27 cellular contexts compared by ENCODE assay signal in genomic region chr2:7490672-7491071, GRCh38.
"Had no signal": no experiment of that assay in that cellular context is flagged by ENCODE, and none has a peak within 500 bp of the region (broad histone marks: within the 10 kb centered on the region; RNA-seq: fewer than 3 reads in every experiment).

No MANE protein-coding gene starts in this region.

- H3K36me3 Mint-ChIP-seq: stimulated activated memory B cell treated with anti-CD40 and anti-IgM and Interleukin-4, amounts not matched to agents 10 μg/mL and 1 μg/mL and 100 μg/mL, for 72 hours; stimulated activated naive B cell treated with anti-CD40 and anti-IgM and Interleukin-4, amounts not matched to agents 10 μg/mL and 1 μg/mL and 100 μg/mL, for 72 hours; type B pancreatic cell had no signal

- H3K4me3 Mint-ChIP-seq: stimulated activated memory B cell treated with anti-CD40 and anti-IgM and Interleukin-4, amounts not matched to agents 10 μg/mL and 1 μg/mL and 100 μg/mL, for 72 hours; stimulated activated naive B cell treated with anti-CD40 and anti-IgM and Interleukin-4, amounts not matched to agents 10 μg/mL and 1 μg/mL and 100 μg/mL, for 72 hours; stimulated activated naive CD8-positive, alpha-beta T cell treated with anti-CD3 and anti-CD28 coated beads, Interleukin-15, amount 100 ng/mL, for 72 hours; stimulated activated naive CD8-positive, alpha-beta T cell treated with anti-CD3 and anti-CD28 coated beads, Interleukin-15, Interleukin-2, amounts not matched to agents 100 ng/mL and 50 ng/mL, for 24 hours; type B pancreatic cell had no signal

- H3K9me3 ChIP-seq: suprapubic skin, testis, thyroid gland, transverse colon, upper lobe of left lung, upper lobe of right lung, uterus, vagina had no signal

- H3K27me3 ChIP-seq: stomach, suprapubic skin, testis, thyroid gland, tibial artery, tibial nerve, transverse colon, upper lobe of left lung, upper lobe of right lung, uterus, vagina had no signal

- H3K4me1 Mint-ChIP-seq: stimulated activated memory B cell treated with anti-CD40 and anti-IgM and Interleukin-4, amounts not matched to agents 10 μg/mL and 1 μg/mL and 100 μg/mL, for 72 hours; stimulated activated naive B cell treated with anti-CD40 and anti-IgM and Interleukin-4, amounts not matched to agents 10 μg/mL and 1 μg/mL and 100 μg/mL, for 72 hours had no signal

- DNase-seq: stimulated activated CD4-positive, alpha-beta T cell treated with anti-CD3 and anti-CD28 coated beads, Interleukin-2, amount 100 ng/mL, for 48 hours; stimulated activated CD4-positive, alpha-beta T cell treated with anti-CD3 and anti-CD28 coated beads, Interleukin-4, amount 100 ng/mL, for 1 hour; stimulated activated CD4-positive, alpha-beta T cell treated with anti-CD3 and anti-CD28 coated beads, Interleukin-4, amount 100 ng/mL, for 24 hours; stimulated activated CD4-positive, alpha-beta T cell treated with anti-CD3 and anti-CD28 coated beads, Interleukin-4, amount 100 ng/mL, for 4 hours; stimulated activated CD8-positive, alpha-beta memory T cell treated with anti-CD3 and anti-CD28 coated beads, Interleukin-4, amount 100 ng/mL, for 48 hours; stimulated activated naive B cell treated with anti-CD40 and anti-IgM and Interleukin-4, amounts not matched to agents 10 μg/mL and 1 μg/mL and 100 μg/mL, for 72 hours; stimulated activated naive CD4-positive, alpha-beta T cell; stimulated activated naive CD4-positive, alpha-beta T cell treated with Interleukin-2 at 50 U/mL for 16 hours; stimulated activated naive CD8-positive, alpha-beta T cell treated with anti-CD3 and anti-CD28 coated beads, Interleukin-15, amount 100 ng/mL, for 72 hours; stimulated activated naive CD8-positive, alpha-beta T cell treated with anti-CD3 and anti-CD28 coated beads, Interleukin-15, Interleukin-2, amounts not matched to agents 100 U/mL and 50 U/mL, for 24 hours; stomach; substantia nigra; testis; thyroid gland; tibial artery; transverse colon; trophoblast cell; upper lobe of left lung; upper lobe of right lung; uterus had no signal

- H3K27ac Mint-ChIP-seq: stimulated activated memory B cell treated with anti-CD40 and anti-IgM and Interleukin-4, amounts not matched to agents 10 μg/mL and 1 μg/mL and 100 μg/mL, for 72 hours; stimulated activated naive B cell treated with anti-CD40 and anti-IgM and Interleukin-4, amounts not matched to agents 10 μg/mL and 1 μg/mL and 100 μg/mL, for 72 hours; stimulated activated naive CD8-positive, alpha-beta T cell treated with anti-CD3 and anti-CD28 coated beads, Interleukin-15, amount 100 ng/mL, for 72 hours; stimulated activated naive CD8-positive, alpha-beta T cell treated with anti-CD3 and anti-CD28 coated beads, Interleukin-15, Interleukin-2, amounts not matched to agents 100 ng/mL and 50 ng/mL, for 24 hours; type B pancreatic cell had no signal

- H3K27ac ChIP-seq: stomach, suprapubic skin, testis, thoracic aorta, thyroid gland, tibial artery, tibial nerve, transverse colon, upper lobe of left lung, upper lobe of right lung, uterus, vagina had no signal

- H3K4me3 ChIP-seq: stomach, suprapubic skin, testis, thoracic aorta, thyroid gland, tibial artery, tibial nerve, transverse colon, upper lobe of left lung, upper lobe of right lung, uterus, vagina had no signal

- H3K36me3 ChIP-seq: stomach, suprapubic skin, thoracic aorta, thyroid gland, tibial artery, tibial nerve, transverse colon, upper lobe of left lung, upper lobe of right lung, uterus, vagina had no signal

- ATAC-seq: stimulated activated memory B cell treated with anti-CD40 and anti-IgM and Interleukin-4, amounts not matched to agents 10 μg/mL and 1 μg/mL and 100 μg/mL, for 72 hours; stimulated activated naive B cell treated with anti-CD40 and anti-IgM and Interleukin-4, amounts not matched to agents 10 μg/mL and 1 μg/mL and 100 μg/mL, for 72 hours; stimulated activated naive CD8-positive, alpha-beta T cell treated with anti-CD3 and anti-CD28 coated beads, Interleukin-15, amount 100 ng/mL, for 72 hours; stimulated activated naive CD8-positive, alpha-beta T cell treated with anti-CD3 and anti-CD28 coated beads, Interleukin-15, Interleukin-2, amounts not matched to agents 100 U/mL and 50 U/mL, for 24 hours; upper lobe of right lung had no signal

- H3K27me3 Mint-ChIP-seq: stimulated activated memory B cell treated with anti-CD40 and anti-IgM and Interleukin-4, amounts not matched to agents 10 μg/mL and 1 μg/mL and 100 μg/mL, for 72 hours; stimulated activated naive B cell treated with anti-CD40 and anti-IgM and Interleukin-4, amounts not matched to agents 10 μg/mL and 1 μg/mL and 100 μg/mL, for 72 hours; stimulated activated naive CD8-positive, alpha-beta T cell treated with anti-CD3 and anti-CD28 coated beads, Interleukin-15, amount 100 ng/mL, for 72 hours; stimulated activated naive CD8-positive, alpha-beta T cell treated with anti-CD3 and anti-CD28 coated beads, Interleukin-15, Interleukin-2, amounts not matched to agents 100 ng/mL and 50 ng/mL, for 24 hours had no signal
